Comparison of ENCODE assay signal across 9 cellular contexts in genomic region chr3:125062904-125063618, GRCh38. TPM values are rescaled to one million over a fixed set of nuclear protein-coding genes. Genes with fewer than 3 reads are reported as not detected.
A peak's percentile ranks its signal among the peaks of the same experiment; 100 is the strongest.
DNase-seq lines count a peak whose midpoint lies in the region; ATAC-seq and TF ChIP-seq lines count a peak whose summit lies in the region.
"Had no signal": no experiment of that assay in that cellular context is flagged by ENCODE, and none has a peak within 500 bp of the region (broad histone marks: within the 10 kb centered on the region; RNA-seq: fewer than 3 reads in every experiment).

No MANE protein-coding gene starts in this region.

- H4K5ac ChIP-seq in mesendoderm (ENCODE audit: low read length): no peak overlapping the region

- H3K23ac ChIP-seq in mesendoderm (ENCODE audit: low read length): no peak overlapping the region

- no peak overlapping the region for H2BK120ac ChIP-seq in mesendoderm (ENCODE audit: low read depth, low read length)

- no CpG with 5 or more reads among the region's 7 CpGs for WGBS in mesendoderm (ENCODE audit: extremely low coverage, insufficient coverage, low lambda C conversion rate)

- H3K9ac ChIP-seq in mesendoderm (ENCODE audit: low read length): no peak overlapping the region

- no peak overlapping the region for H3K4me2 ChIP-seq in mesendoderm (ENCODE audit: low read length)

- no peaks in the 10 kb centered on the region for H3K79me2 ChIP-seq in mesendoderm (ENCODE audit: control insufficient read depth, insufficient read depth, low read length)

- no peak for TF ChIP-seq CTCF in AG09309 (IDR thresholded peaks at IDR 0.05; ENCODE audit: control insufficient read depth, insufficient read depth, low read depth, low read length, missing control alignments)
- no peak for TF ChIP-seq CTCF in epithelial cell of esophagus (IDR thresholded peaks at IDR 0.05; ENCODE audit: insufficient read depth, low read depth, low read length, missing control alignments)

- H4K8ac ChIP-seq in mesendoderm (ENCODE audit: low read depth, low read length): no peak overlapping the region

- H3K4ac ChIP-seq in mesendoderm (ENCODE audit: low read depth, low read length): peak overlapping the region; percentile 6

- H3K4me3 ChIP-seq in AG09309 (ENCODE audit: control insufficient read depth, low read depth, low read length) (no peak overlapping the region), epithelial cell of esophagus (ENCODE audit: low read length) (no peak overlapping the region), mesendoderm (ENCODE audit: low read length) (no peak overlapping the region)

- no peaks in the 10 kb centered on the region for H3K36me3 ChIP-seq in mesendoderm (ENCODE audit: control insufficient read depth, insufficient read depth, low read length)

- no peak overlapping the region for H2BK15ac ChIP-seq in mesendoderm (replicated peaks; ENCODE audit: low read depth)

- DNase-seq in AG09309 (ENCODE audit: low read depth) (peak; percentile 92), NCI-H226 (peak; percentile 100), epithelial cell of esophagus (ENCODE audit: low read depth) (peak; percentile 89), mesendoderm (peak; percentile 70), NCI-H1092 treated with DMSO at 0.1 percent for 48 hours (lab: John Stamatoyannopoulos, UW) (no peak)
- DNase-seq: RPMI8226 had no signal

- peak overlapping the region; percentile 7 for H2BK5ac ChIP-seq in mesendoderm (ENCODE audit: low read length)

- H3K27ac ChIP-seq in mesendoderm (ENCODE audit: low read depth, low read length): no peak overlapping the region

- no peak overlapping the region for H2AK5ac ChIP-seq in mesendoderm (ENCODE audit: low read length)

- H3K18ac ChIP-seq in mesendoderm (ENCODE audit: low read length): no peak overlapping the region

- H3K79me1 ChIP-seq in mesendoderm (ENCODE audit: low read length): no peaks in the 10 kb centered on the region

- ATAC-seq in HG03378 (IDR thresholded peaks at IDR 0.05; ENCODE audit: unreplicated experiment): no peak
- ATAC-seq in GM18520 (IDR thresholded peaks at IDR 0.05; ENCODE audit: unreplicated experiment): no peak
- ATAC-seq in HG02884 (IDR thresholded peaks at IDR 0.05; ENCODE audit: unreplicated experiment): no peak

- peak overlapping the region; percentile 27 for H3K56ac ChIP-seq in mesendoderm (ENCODE audit: low read length)

- H3K27me3 ChIP-seq in mesendoderm (ENCODE audit: insufficient read depth, low read length, poor library complexity): no peaks in the 10 kb centered on the region

- peaks cover 19% of the 10 kb centered on the region for H3K4me1 ChIP-seq in mesendoderm (ENCODE audit: control insufficient read depth, low read depth, low read length)

RNA-seq across cellular contexts. Expression of gene HEG1, which starts 7.3 kb away (rescaled TPM):
- polyA plus RNA-seq in mesendoderm (2013, experiment 1 of 2): 36.8 TPM
- polyA plus RNA-seq in mesendoderm (2013, experiment 2 of 2): 35.1 TPM
